ENCODE assay signal across 13 cellular contexts in genomic region chr1:7967651-7968050, GRCh38. TPM values are rescaled to one million over a fixed set of nuclear protein-coding genes. Genes with fewer than 3 reads are reported as not detected.
DNase-seq lines count a peak whose midpoint lies in the region; ATAC-seq and TF ChIP-seq lines count a peak whose summit lies in the region.
"Had no signal": no experiment of that assay in that cellular context is flagged by ENCODE, and none has a peak within 500 bp of the region (broad histone marks: within the 10 kb centered on the region; RNA-seq: fewer than 3 reads in every experiment).

No MANE protein-coding gene starts in this region.

- H3K27ac ChIP-seq in OCI-LY7 (ENCODE audit: low read depth, low read length, poor library complexity, severe bottlenecking), result no peak overlapping the region
- no peak overlapping the region for H3K27ac ChIP-seq in CD4-positive, alpha-beta memory T cell (ENCODE audit: low read depth, low read length)

- H3K4me2 ChIP-seq in OCI-LY7 (ENCODE audit: low read length), result no peak overlapping the region

- H4K20me1 ChIP-seq in OCI-LY7 (ENCODE audit: insufficient read depth, low read length), result peaks cover 6% of the 10 kb centered on the region; the same call in 1 of the 2 replicates

- no peak overlapping the region for H2AFZ ChIP-seq in OCI-LY7 (ENCODE audit: low read length)

- DNase-seq in activated naive CD8-positive, alpha-beta T cell treated with anti-CD3 and anti-CD28 coated beads for 36 hours, result no peak
- no peak for DNase-seq in T-helper 17 cell
- no peak for DNase-seq in central memory CD8-positive, alpha-beta T cell (ENCODE audit: low spot score in 2 of 2)
- no peak for DNase-seq in OCI-LY7 (ENCODE audit: low spot score)
- no peak for DNase-seq in Kasumi-1 (lab: John Stamatoyannopoulos, UW)
- DNase-seq in CD4-positive, alpha-beta memory T cell, result no peak
- DNase-seq: Calu3; CD4-positive, alpha-beta T cell; DMS53; IMR-90; NCI-H526 treated with DMSO at 0.1 percent for 48 hours; OCI-M1 had no signal

- H3K9me2 ChIP-seq in OCI-LY7 (ENCODE audit: insufficient read depth, low read length), result no peaks in the 10 kb centered on the region

- H3K9me3 Mint-ChIP-seq in activated naive CD8-positive, alpha-beta T cell (ENCODE audit: low read depth), result no peaks in the 10 kb centered on the region
- H3K9me3 Mint-ChIP-seq in activated naive CD8-positive, alpha-beta T cell treated with anti-CD3 and anti-CD28 coated beads for 36 hours, result no peaks in the 10 kb centered on the region
- no peaks in the 10 kb centered on the region for H3K9me3 Mint-ChIP-seq in central memory CD8-positive, alpha-beta T cell
- H3K9me3 Mint-ChIP-seq in CD4-positive, alpha-beta memory T cell, result no peaks in the 10 kb centered on the region
- H3K9me3 Mint-ChIP-seq: CD4-positive, alpha-beta T cell had no signal

- H3K4me3 ChIP-seq in OCI-LY7 (ENCODE audit: low read depth, low read length, poor library complexity, severe bottlenecking), result no peak overlapping the region
- H3K4me3 ChIP-seq in CD4-positive, alpha-beta memory T cell (ENCODE audit: low read length in 2 of 2), result no peak overlapping the region

- peaks cover 17% of the 10 kb centered on the region for H3K36me3 Mint-ChIP-seq in activated naive CD8-positive, alpha-beta T cell
- H3K36me3 Mint-ChIP-seq in activated naive CD8-positive, alpha-beta T cell treated with anti-CD3 and anti-CD28 coated beads for 36 hours, result peaks cover 76% of the 10 kb centered on the region
- peaks cover 3% of the 10 kb centered on the region for H3K36me3 Mint-ChIP-seq in T-helper 17 cell (ENCODE audit: low read depth)
- H3K36me3 Mint-ChIP-seq in central memory CD8-positive, alpha-beta T cell (ENCODE audit: insufficient read depth), result peaks cover 77% of the 10 kb centered on the region
- peaks cover 46 to 71% of the 10 kb centered on the region in 2 donors for H3K36me3 Mint-ChIP-seq in CD4-positive, alpha-beta memory T cell

- no peaks in the 10 kb centered on the region for H3K27me3 Mint-ChIP-seq in activated naive CD8-positive, alpha-beta T cell
- no peaks in the 10 kb centered on the region for H3K27me3 Mint-ChIP-seq in activated naive CD8-positive, alpha-beta T cell treated with anti-CD3 and anti-CD28 coated beads for 36 hours
- H3K27me3 Mint-ChIP-seq in T-helper 17 cell, result no peaks in the 10 kb centered on the region
- no peaks in the 10 kb centered on the region for H3K27me3 Mint-ChIP-seq in central memory CD8-positive, alpha-beta T cell
- no peaks in the 10 kb centered on the region for H3K27me3 Mint-ChIP-seq in CD4-positive, alpha-beta memory T cell
- H3K27me3 Mint-ChIP-seq: CD4-positive, alpha-beta T cell had no signal

- intact Hi-C loops in OCI-LY7 (cut with micrococcal nuclease; ENCODE audit: unreplicated experiment), result no loop called here
- intact Hi-C loops in CD4-positive, alpha-beta memory T cell (cut with micrococcal nuclease), result no loop called here

- CTCF ChIA-PET in OCI-LY7 (lab: Charles Lee; ENCODE audit: unreplicated experiment), result no interaction called here
- CTCF ChIA-PET in CD4-positive, alpha-beta memory T cell (lab: Charles Lee; ENCODE audit: partially characterized antibody), result interaction anchor here (1.6 kb wide), 1 partner anchor 14 kb away, joined by 7 read pairs; no protein-coding TSS in a partner anchor

- no peak overlapping the region for H3K4me3 Mint-ChIP-seq in activated naive CD8-positive, alpha-beta T cell
- no peak overlapping the region for H3K4me3 Mint-ChIP-seq in activated naive CD8-positive, alpha-beta T cell treated with anti-CD3 and anti-CD28 coated beads for 36 hours
- no peak overlapping the region for H3K4me3 Mint-ChIP-seq in T-helper 17 cell
- H3K4me3 Mint-ChIP-seq in central memory CD8-positive, alpha-beta T cell, result no peak overlapping the region
- H3K4me3 Mint-ChIP-seq in CD4-positive, alpha-beta memory T cell, result no peak overlapping the region
- H3K4me3 Mint-ChIP-seq: CD4-positive, alpha-beta T cell had no signal

- peaks cover 39% of the 10 kb centered on the region for H3K79me2 ChIP-seq in OCI-LY7 (ENCODE audit: insufficient read depth, low read depth, low read length)

- peaks cover 28% of the 10 kb centered on the region for H3K4me1 ChIP-seq in OCI-LY7 (ENCODE audit: insufficient read depth, low read length, poor library complexity, severe bottlenecking)
- peaks cover 49% of the 10 kb centered on the region for H3K4me1 ChIP-seq in CD4-positive, alpha-beta memory T cell (ENCODE audit: insufficient read depth, low read length)

- no TSS peak for BruUV-seq in OCI-LY7 (replicated peaks; lab: Mats Ljungman, UMichigan)

- TF ChIP-seq CTCF in OCI-LY7 (conservative IDR thresholded peaks at IDR 0.05; ENCODE audit: low read length), result no peak

- ATAC-seq in T-helper 17 cell, result no peak
- no peak for ATAC-seq in central memory CD8-positive, alpha-beta T cell (replicated peaks; ENCODE audit: extremely low read depth, poor library complexity, severe bottlenecking)

- no peaks in the 10 kb centered on the region for H3K9me3 ChIP-seq in T-helper 17 cell (ENCODE audit: control insufficient read depth, low read length, poor library complexity, severe bottlenecking)
- H3K9me3 ChIP-seq in OCI-LY7 (ENCODE audit: low read length), result no peaks in the 10 kb centered on the region
- H3K9me3 ChIP-seq in CD4-positive, alpha-beta memory T cell (ENCODE audit: control insufficient read depth in 1 of 2, low read length in 2 of 2), result no peaks in the 10 kb centered on the region

- POLR2A ChIA-PET in OCI-LY7 (lab: Charles Lee), result interaction anchor here (0.7 kb wide), 1 partner anchor 12 kb away, joined by 3 read pairs; no protein-coding TSS in a partner anchor
- POLR2A ChIA-PET in CD4-positive, alpha-beta memory T cell (lab: Charles Lee; ENCODE audit: partially characterized antibody), result no interaction called here

- H3K27me3 ChIP-seq in CD4-positive, alpha-beta memory T cell (ENCODE audit: insufficient read depth, low read length), result no peaks in the 10 kb centered on the region

- peaks cover 97% of the 10 kb centered on the region for H3K36me3 ChIP-seq in OCI-LY7 (ENCODE audit: insufficient read depth, low read length)
- H3K36me3 ChIP-seq in CD4-positive, alpha-beta memory T cell (ENCODE audit: insufficient read depth, low read length), result peaks cover 66% of the 10 kb centered on the region

- H3K4me1 Mint-ChIP-seq in activated naive CD8-positive, alpha-beta T cell (ENCODE audit: low read depth), result peaks cover 51% of the 10 kb centered on the region
- peaks cover 48% of the 10 kb centered on the region for H3K4me1 Mint-ChIP-seq in activated naive CD8-positive, alpha-beta T cell treated with anti-CD3 and anti-CD28 coated beads for 36 hours
- H3K4me1 Mint-ChIP-seq in T-helper 17 cell, result peaks cover 20% of the 10 kb centered on the region
- peaks cover 50% of the 10 kb centered on the region for H3K4me1 Mint-ChIP-seq in central memory CD8-positive, alpha-beta T cell
- peaks cover 26 to 52% (median 41%) of the 10 kb centered on the region in 4 donors for H3K4me1 Mint-ChIP-seq in CD4-positive, alpha-beta memory T cell

- H3K27ac Mint-ChIP-seq in activated naive CD8-positive, alpha-beta T cell, result peak overlapping the region; percentile 25
- H3K27ac Mint-ChIP-seq in activated naive CD8-positive, alpha-beta T cell treated with anti-CD3 and anti-CD28 coated beads for 36 hours, result no peak overlapping the region
- H3K27ac Mint-ChIP-seq in T-helper 17 cell, result peak overlapping the region; percentile 76
- H3K27ac Mint-ChIP-seq in central memory CD8-positive, alpha-beta T cell (ENCODE audit: low read depth), result peak overlapping the region; percentile 59
- peak overlapping the region in 3 of 7 donors; percentile 2 to 75 (median 22) for H3K27ac Mint-ChIP-seq in CD4-positive, alpha-beta memory T cell
- H3K27ac Mint-ChIP-seq: CD4-positive, alpha-beta T cell had no signal

RNA-seq across cellular contexts. Expression of gene PARK7, which starts 6.1 kb away (rescaled TPM):
- 100 to 1,000 TPM; 565 to 569 TPM for total RNA-seq in activated naive CD8-positive, alpha-beta T cell treated with anti-CD3 and anti-CD28 coated beads for 36 hours
- total RNA-seq in T-helper 17 cell (100 to 1,000 TPM; 106 to 123 TPM), OCI-LY7 (2022) (272 and 306 TPM in 2 replicates)
- 138 and 204 TPM in 2 replicates for total RNA-seq in OCI-LY7 (2014; rRNA removed; shearing (Covaris generic))
- total RNA-seq in CD4-positive, alpha-beta memory T cell, result 100 to 1,000 TPM; 112 to 122 TPM
- 100 to 1,000 TPM; 342 to 381 TPM for polyA plus RNA-seq in CD4-positive, alpha-beta memory T cell

RNA-seq across cellular contexts. Expression of gene TNFRSF9, which starts 27.0 kb away (rescaled TPM):
- 100 to 1,000 TPM; 146 to 149 TPM for total RNA-seq in activated naive CD8-positive, alpha-beta T cell treated with anti-CD3 and anti-CD28 coated beads for 36 hours
- 1 to 10 TPM in 1 of 2 donors, under 1 TPM in 1; 0.50 to 1.1 TPM for total RNA-seq in T-helper 17 cell
- not detected in 2 replicates for total RNA-seq in OCI-LY7 (2014; rRNA removed; shearing (Covaris generic))
- not detected in 2 replicates for total RNA-seq in OCI-LY7 (2022)
- under 1 TPM; 0.15 to 0.53 TPM for total RNA-seq in CD4-positive, alpha-beta memory T cell
- polyA plus RNA-seq in CD4-positive, alpha-beta memory T cell, result under 1 TPM in 1 of 2 donors, not detected in 1; 0.56 TPM

RNA-seq across cellular contexts. Expression of gene ERRFI1, which starts 58.5 kb away (rescaled TPM):
- total RNA-seq in activated naive CD8-positive, alpha-beta T cell treated with anti-CD3 and anti-CD28 coated beads for 36 hours, result 1 to 10 TPM; 1.2 to 1.4 TPM
- total RNA-seq in T-helper 17 cell (1 to 10 TPM; 1.1 to 1.8 TPM), OCI-LY7 (2022) (not detected in 2 replicates)
- total RNA-seq in OCI-LY7 (2014; rRNA removed; shearing (Covaris generic)), result not detected in 2 replicates
- total RNA-seq in CD4-positive, alpha-beta memory T cell, result 1 to 10 TPM; 1.0 TPM
- under 1 TPM; 0.18 to 0.73 TPM for polyA plus RNA-seq in CD4-positive, alpha-beta memory T cell

Comparison
In these comparisons a context has a peak if more than half of its experiments do, and no peak if none do; other contexts are left out.
1. RNA of gene TNFRSF9, which starts 27.0 kb away (total RNA-seq): 146 to 149 TPM in activated naive CD8-positive, alpha-beta T cell treated with anti-CD3 and anti-CD28 coated beads for 36 hours; 0.50 to 1.1 TPM in T-helper 17 cell, 0.15 to 0.53 TPM in CD4-positive, alpha-beta memory T cell and not detected in OCI-LY7; every median in the first group is over 10 times any median in the second.